In genomic region chr10:63523015-63523414, GRCh38 we compare ENCODE assay signal across 8 cellular contexts. TPM values are rescaled to one million over a fixed set of nuclear protein-coding genes. Genes with fewer than 3 reads are reported as not detected.
DNase-seq lines count a peak whose midpoint lies in the region; ATAC-seq and TF ChIP-seq lines count a peak whose summit lies in the region.

No MANE protein-coding gene starts in this region.

- H3F3A ChIP-seq in GM23338 (replicated peaks; ENCODE audit: low read depth) = peaks cover 6% of the 10 kb centered on the region; the same call in 1 of the 2 replicates

- no peak overlapping the region for H3K9ac ChIP-seq in SK-N-MC (ENCODE audit: insufficient read length)

- no peak overlapping the region for H3K27ac Mint-ChIP-seq in GM23338

- peak overlapping the region; percentile 84 for H3K4me3 Mint-ChIP-seq in GM23338

- peak overlapping the region; percentile 72 for H3K4me2 ChIP-seq in GM23338

- H3K27ac ChIP-seq in GM23338 (ENCODE audit: low read depth) = no peak overlapping the region
- no peak overlapping the region for H3K27ac ChIP-seq in SK-N-MC
- peak overlapping the region in 3 of 4 donors; percentile 7 to 100 (median 98) for H3K27ac ChIP-seq in esophagus squamous epithelium

- H3K36me3 Mint-ChIP-seq in GM23338 (ENCODE audit: low read depth) = peaks cover 2% of the 10 kb centered on the region; the same call in 1 of the 3 replicates

- H3K4me1 Mint-ChIP-seq in GM23338 = peaks cover 40% of the 10 kb centered on the region

- no peak for ATAC-seq in GM23338

- no peak overlapping the region for H2AFZ ChIP-seq in GM23338

- TF ChIP-seq CTCF in GM23338 (conservative IDR thresholded peaks at IDR 0.05; ENCODE audit: low read depth in 2 of 2) (no peak), esophagus squamous epithelium (IDR thresholded peaks at IDR 0.05) (no peak), retinal pigment epithelial cell (conservative IDR thresholded peaks at IDR 0.05; ENCODE audit: low read depth, low read length) (no peak)

- H3K4me1 ChIP-seq in GM23338 (ENCODE audit: insufficient read depth) (peaks cover 39% of the 10 kb centered on the region), esophagus squamous epithelium (peaks cover 15 to 40% (median 18%) of the 10 kb centered on the region in 3 donors)

- H3K9me3 ChIP-seq in SK-N-MC (ENCODE audit: low read depth, low read length) (no peaks in the 10 kb centered on the region), esophagus squamous epithelium (no peaks in the 10 kb centered on the region)

- H3K36me3 ChIP-seq in GM23338 (ENCODE audit: insufficient read depth) (no peaks in the 10 kb centered on the region), SK-N-MC (ENCODE audit: insufficient read depth, low read length) (no peaks in the 10 kb centered on the region), esophagus squamous epithelium (no peaks in the 10 kb centered on the region)

- peak overlapping the region; percentile 51 for H3K4me3 ChIP-seq in GM23338
- H3K4me3 ChIP-seq in SK-N-MC = 0 out of 2 replicates have a peak overlapping the region, but pooled peaks have one; percentile 85
- no peak overlapping the region for H3K4me3 ChIP-seq in esophagus squamous epithelium
- H3K4me3 ChIP-seq in retinal pigment epithelial cell (ENCODE audit: low read length) = peak overlapping the region; percentile 90

- DNase-seq in GM23338 (ENCODE audit: low spot score) = no peak
- DNase-seq in SK-N-MC (ENCODE audit: low read depth, low spot score) = no peak
- no peak for DNase-seq in esophagus squamous epithelium (lab: John Stamatoyannopoulos, UW)
- DNase-seq in retinal pigment epithelial cell (ENCODE audit: low read depth) = no peak
- no peak for DNase-seq in DMS 273 treated with DMSO at 0.1 percent for 48 hours (lab: John Stamatoyannopoulos, UW)
- DNase-seq in kidney glomerular epithelial cell (lab: John Stamatoyannopoulos, UW) = no peak
- no peak for DNase-seq in nucleus accumbens (lab: John Stamatoyannopoulos, UW)
- DNase-seq in DMS153 treated with DMSO at 0.1 percent for 48 hours (lab: John Stamatoyannopoulos, UW; ENCODE audit: unreplicated experiment) = no peak

- no peak for TF ChIP-seq POLR2A in esophagus squamous epithelium (IDR thresholded peaks at IDR 0.05)

- H3K9me3 Mint-ChIP-seq in GM23338 = no peaks in the 10 kb centered on the region

- peaks cover 84% of the 10 kb centered on the region for H3K79me2 ChIP-seq in GM23338 (replicated peaks; ENCODE audit: insufficient read depth)

- intact Hi-C loops in esophagus squamous epithelium (cut with DNase I) = no loop called here

- peaks cover 3% of the 10 kb centered on the region for H3K27me3 Mint-ChIP-seq in GM23338 (ENCODE audit: insufficient read depth, low read depth, poor library complexity)

- H3K27me3 ChIP-seq in GM23338 (ENCODE audit: insufficient read depth) (no peaks in the 10 kb centered on the region), esophagus squamous epithelium (no peaks in the 10 kb centered on the region)

- WGBS in esophagus squamous epithelium, 2 donors = 79 to 82% methylated on average over 2 of the region's 2 CpGs

- peaks cover 24% of the 10 kb centered on the region for H4K20me1 ChIP-seq in GM23338 (replicated peaks; ENCODE audit: insufficient read depth)

- no peaks in the 10 kb centered on the region for H3K9me2 ChIP-seq in GM23338 (ENCODE audit: insufficient read depth)

TF ChIP-seq in GM23338, 12 proteins besides CTCF, POLR2A, EP300 and RAD21 (continues in another document):
- TF ChIP-seq CREB1 (CRISPR knock-in tag; IDR thresholded peaks at IDR 0.05; ENCODE audit: low read depth) (no peak), EZH2phosphoT487 (IDR thresholded peaks at IDR 0.05; ENCODE audit: unreplicated experiment) (no peak), NANOG (IDR thresholded peaks at IDR 0.05; ENCODE audit: borderline replicate concordance) (no peak), STAT1 (IDR thresholded peaks at IDR 0.05; ENCODE audit: unreplicated experiment) (no peak), ZNF331 (CRISPR knock-in tag; IDR thresholded peaks at IDR 0.05; ENCODE audit: low read depth) (no peak)
- TF ChIP-seq, protein P1, sequence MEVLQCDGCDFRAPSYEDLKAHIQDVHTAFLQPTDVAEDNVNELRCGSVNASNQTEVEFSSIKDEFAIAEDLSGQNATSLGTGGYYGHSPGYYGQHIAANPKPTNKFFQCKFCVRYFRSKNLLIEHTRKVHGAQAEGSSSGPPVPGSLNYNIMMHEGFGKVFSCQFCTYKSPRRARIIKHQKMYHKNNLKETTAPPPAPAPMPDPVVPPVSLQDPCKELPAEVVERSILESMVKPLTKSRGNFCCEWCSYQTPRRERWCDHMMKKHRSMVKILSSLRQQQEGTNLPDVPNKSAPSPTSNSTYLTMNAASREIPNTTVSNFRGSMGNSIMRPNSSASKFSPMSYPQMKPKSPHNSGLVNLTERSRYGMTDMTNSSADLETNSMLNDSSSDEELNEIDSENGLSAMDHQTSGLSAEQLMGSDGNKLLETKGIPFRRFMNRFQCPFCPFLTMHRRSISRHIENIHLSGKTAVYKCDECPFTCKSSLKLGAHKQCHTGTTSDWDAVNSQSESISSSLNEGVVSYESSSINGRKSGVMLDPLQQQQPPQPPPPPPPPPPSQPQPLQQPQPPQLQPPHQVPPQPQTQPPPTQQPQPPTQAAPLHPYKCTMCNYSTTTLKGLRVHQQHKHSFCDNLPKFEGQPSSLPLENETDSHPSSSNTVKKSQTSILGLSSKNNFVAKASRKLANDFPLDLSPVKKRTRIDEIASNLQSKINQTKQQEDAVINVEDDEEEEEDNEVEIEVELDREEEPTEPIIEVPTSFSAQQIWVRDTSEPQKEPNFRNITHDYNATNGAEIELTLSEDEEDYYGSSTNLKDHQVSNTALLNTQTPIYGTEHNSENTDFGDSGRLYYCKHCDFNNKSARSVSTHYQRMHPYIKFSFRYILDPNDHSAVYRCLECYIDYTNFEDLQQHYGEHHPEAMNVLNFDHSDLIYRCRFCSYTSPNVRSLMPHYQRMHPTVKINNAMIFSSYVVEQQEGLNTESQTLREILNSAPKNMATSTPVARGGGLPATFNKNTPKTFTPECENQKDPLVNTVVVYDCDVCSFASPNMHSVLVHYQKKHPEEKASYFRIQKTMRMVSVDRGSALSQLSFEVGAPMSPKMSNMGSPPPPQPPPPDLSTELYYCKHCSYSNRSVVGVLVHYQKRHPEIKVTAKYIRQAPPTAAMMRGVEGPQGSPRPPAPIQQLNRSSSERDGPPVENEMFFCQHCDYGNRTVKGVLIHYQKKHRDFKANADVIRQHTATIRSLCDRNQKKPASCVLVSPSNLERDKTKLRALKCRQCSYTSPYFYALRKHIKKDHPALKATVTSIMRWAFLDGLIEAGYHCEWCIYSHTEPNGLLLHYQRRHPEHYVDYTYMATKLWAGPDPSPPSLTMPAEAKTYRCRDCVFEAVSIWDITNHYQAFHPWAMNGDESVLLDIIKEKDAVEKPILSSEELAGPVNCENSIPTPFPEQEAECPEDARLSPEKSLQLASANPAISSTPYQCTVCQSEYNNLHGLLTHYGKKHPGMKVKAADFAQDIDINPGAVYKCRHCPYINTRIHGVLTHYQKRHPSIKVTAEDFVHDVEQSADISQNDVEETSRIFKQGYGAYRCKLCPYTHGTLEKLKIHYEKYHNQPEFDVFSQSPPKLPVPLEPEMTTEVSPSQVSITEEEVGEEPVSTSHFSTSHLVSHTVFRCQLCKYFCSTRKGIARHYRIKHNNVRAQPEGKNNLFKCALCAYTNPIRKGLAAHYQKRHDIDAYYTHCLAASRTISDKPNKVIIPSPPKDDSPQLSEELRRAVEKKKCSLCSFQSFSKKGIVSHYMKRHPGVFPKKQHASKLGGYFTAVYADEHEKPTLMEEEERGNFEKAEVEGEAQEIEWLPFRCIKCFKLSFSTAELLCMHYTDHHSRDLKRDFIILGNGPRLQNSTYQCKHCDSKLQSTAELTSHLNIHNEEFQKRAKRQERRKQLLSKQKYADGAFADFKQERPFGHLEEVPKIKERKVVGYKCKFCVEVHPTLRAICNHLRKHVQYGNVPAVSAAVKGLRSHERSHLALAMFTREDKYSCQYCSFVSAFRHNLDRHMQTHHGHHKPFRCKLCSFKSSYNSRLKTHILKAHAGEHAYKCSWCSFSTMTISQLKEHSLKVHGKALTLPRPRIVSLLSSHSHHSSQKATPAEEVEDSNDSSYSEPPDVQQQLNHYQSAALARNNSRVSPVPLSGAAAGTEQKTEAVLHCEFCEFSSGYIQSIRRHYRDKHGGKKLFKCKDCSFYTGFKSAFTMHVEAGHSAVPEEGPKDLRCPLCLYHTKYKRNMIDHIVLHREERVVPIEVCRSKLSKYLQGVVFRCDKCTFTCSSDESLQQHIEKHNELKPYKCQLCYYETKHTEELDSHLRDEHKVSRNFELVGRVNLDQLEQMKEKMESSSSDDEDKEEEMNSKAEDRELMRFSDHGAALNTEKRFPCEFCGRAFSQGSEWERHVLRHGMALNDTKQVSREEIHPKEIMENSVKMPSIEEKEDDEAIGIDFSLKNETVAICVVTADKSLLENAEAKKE (CRISPR knock-in tag; IDR thresholded peaks at IDR 0.05) = no peak

RNA-seq across cellular contexts. Expression of gene REEP3, which starts 1.8 kb away (rescaled TPM):
- 29.5 and 31.9 TPM in 2 replicates for total RNA-seq in GM23338 (2014; rRNA removed; shearing (Covaris generic))
- polyA plus RNA-seq in GM23338 (2016; fragmentation: Nextera tagmentation; extraction: Ambion mirVana) = 47.2 and 48.7 TPM in 2 replicates
- 10 to 100 TPM; 27.5 to 32.5 (median 30.4) TPM for total RNA-seq in esophagus squamous epithelium

RNA-seq across cellular contexts. Expression of gene JMJD1C, which starts 57.2 kb away (rescaled TPM):
- total RNA-seq in GM23338 (2014; rRNA removed; shearing (Covaris generic)) = 405 and 435 TPM in 2 replicates
- polyA plus RNA-seq in GM23338 (2016; fragmentation: Nextera tagmentation; extraction: Ambion mirVana) = 272 and 333 TPM in 2 replicates
- total RNA-seq in esophagus squamous epithelium = 10 to 100 TPM; 41.6 to 77.8 (median 56.9) TPM

Comparison
In these comparisons a context has a peak if more than half of its experiments do, and no peak if none do; other contexts are left out.
1. H3K27ac ChIP-seq: peak in esophagus squamous epithelium (3 of 4); none in GM23338 (single experiment) and SK-N-MC (single experiment).
2. H3K4me3 ChIP-seq: peak in GM23338 (single experiment), SK-N-MC (single experiment) and retinal pigment epithelial cell (single experiment); none in esophagus squamous epithelium (0 of 4).